Comparison of ENCODE assay signal across 1 cellular context in the genomic region with DNA sequence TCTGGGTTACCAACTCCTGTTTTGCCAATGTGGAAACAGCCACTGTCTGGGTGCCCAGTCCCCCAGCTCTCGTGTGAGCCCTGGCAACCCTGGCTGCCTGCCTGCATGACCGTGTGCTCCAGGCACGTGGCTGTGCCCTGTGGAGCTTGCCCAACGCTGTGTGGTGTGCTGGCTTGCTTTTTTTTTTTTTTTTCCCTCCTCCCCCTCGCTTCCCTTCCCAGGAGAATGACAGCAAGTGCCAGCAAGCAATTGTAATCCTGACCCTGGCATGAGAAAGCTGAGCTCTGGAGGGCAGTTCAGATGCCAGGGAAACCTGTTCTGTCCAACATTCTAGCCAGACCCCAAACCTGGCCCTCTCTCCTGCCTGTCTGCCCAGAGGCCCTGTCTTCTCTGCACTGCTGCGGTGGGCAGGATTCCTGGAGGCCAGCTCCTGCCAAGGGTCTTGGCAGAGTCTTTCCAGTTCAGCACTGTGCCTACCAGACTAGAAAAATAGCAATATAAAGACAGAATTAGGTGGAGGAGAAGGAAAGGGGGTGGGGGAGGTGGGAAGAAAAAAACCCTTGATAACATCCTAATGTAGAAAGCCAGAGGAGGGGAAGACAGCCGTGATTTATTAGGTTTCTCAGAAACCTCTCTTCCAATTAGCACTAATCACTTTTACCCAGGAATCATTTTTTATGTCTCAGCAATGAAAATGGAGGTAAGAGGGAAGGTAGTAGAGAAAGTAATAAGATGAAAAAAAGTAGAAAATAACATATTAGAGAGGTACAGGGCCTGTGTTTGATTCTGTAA.
TF ChIP-seq lines count a peak whose summit lies in the region.

No MANE protein-coding gene starts in this region.

TF ChIP-seq in SK-N-SH, 30 proteins besides CTCF, POLR2A, EP300 and RAD21 (continued from another document):
- TF ChIP-seq MAX (IDR thresholded peaks at IDR 0.05; ENCODE audit: low read depth) = peak; percentile 69
- peak; percentile 9 for TF ChIP-seq CHD2 (IDR thresholded peaks at IDR 0.05; ENCODE audit: low read length, partially characterized antibody)
